ENCODE assay signal across 17 cellular contexts in genomic region chr3:58197588-58197987, GRCh38. TPM values are rescaled to one million over a fixed set of nuclear protein-coding genes. Genes with fewer than 3 reads are reported as not detected.
DNase-seq lines count a peak whose midpoint lies in the region; ATAC-seq and TF ChIP-seq lines count a peak whose summit lies in the region.
"Had no signal": no experiment of that assay in that cellular context is flagged by ENCODE, and none has a peak within 500 bp of the region (broad histone marks: within the 10 kb centered on the region; RNA-seq: fewer than 3 reads in every experiment).

No MANE protein-coding gene starts in this region.

- no peak for TF ChIP-seq CTCF in PC-3 (conservative IDR thresholded peaks at IDR 0.05; ENCODE audit: low read depth, low read length)
- TF ChIP-seq CTCF in lower lobe of right lung (IDR thresholded peaks at IDR 0.05), result no peak

- intact Hi-C loops in PC-3 (cut with micrococcal nuclease) (no loop called here), lower lobe of right lung (cut with DNase I) (no loop called here)

- H3F3A ChIP-seq in PC-3 (ENCODE audit: low read length, unreplicated experiment), result no peaks in the 10 kb centered on the region

- no peaks in the 10 kb centered on the region for H3K9me3 Mint-ChIP-seq in stimulated activated memory B cell treated with anti-CD40 and anti-IgM and Interleukin-4, amounts not matched to agents 10 μg/mL and 1 μg/mL and 100 μg/mL, for 72 hours

- no peaks in the 10 kb centered on the region for H3K9me2 ChIP-seq in PC-3 (replicated peaks; ENCODE audit: low read length)

- H2AFZ ChIP-seq in PC-3 (ENCODE audit: low read length), result no peak overlapping the region
- H2AFZ ChIP-seq: GM23338 had no signal

- H3K36me3 Mint-ChIP-seq in stimulated activated memory B cell treated with anti-CD40 and anti-IgM and Interleukin-4, amounts not matched to agents 10 μg/mL and 1 μg/mL and 100 μg/mL, for 72 hours, result peaks cover 8% of the 10 kb centered on the region

- DNase-seq in PC-3 (no peak), lower lobe of right lung (no peak), kidney glomerular epithelial cell (lab: John Stamatoyannopoulos, UW) (no peak), NCI-H82 (lab: John Stamatoyannopoulos, UW) (no peak), retina (no peak)
- DNase-seq: BE2C, GDM1, NCI-H1436, NCI-H2081, NCI-H774 had no signal

- H3K4me3 ChIP-seq in BLaER1 treated with 17β-estradiol and CSF1 and Interleukin-3, amounts not matched to agents 10 nM and 100 nM, result no peak overlapping the region
- H3K4me3 ChIP-seq in PC-3 (ENCODE audit: low read length), result no peak overlapping the region
- H3K4me3 ChIP-seq in lower lobe of right lung, result no peak overlapping the region
- H3K4me3 ChIP-seq: GM23338, K562 had no signal

- POLR2A ChIA-PET in PC-3 (lab: Charles Lee; ENCODE audit: unreplicated experiment), result no interaction called here

- BruUV-seq in PC-3 (replicated peaks; lab: Mats Ljungman, UMichigan), result no TSS peak

- peak overlapping the region in 7 of 11 experiments; percentile 29 to 70 (median 54); a peak in 13 of 22 replicates for H3K4me2 ChIP-seq in BLaER1 treated with 17β-estradiol and CSF1 and Interleukin-3, amounts not matched to agents 10 nM and 100 nM
- H3K4me2 ChIP-seq in PC-3 (ENCODE audit: low read length), result no peak overlapping the region
- H3K4me2 ChIP-seq: GM23338 had no signal

- H3K27me3 Mint-ChIP-seq in stimulated activated memory B cell treated with anti-CD40 and anti-IgM and Interleukin-4, amounts not matched to agents 10 μg/mL and 1 μg/mL and 100 μg/mL, for 72 hours, result no peaks in the 10 kb centered on the region

- no peaks in the 10 kb centered on the region for H3K79me2 ChIP-seq in PC-3 (ENCODE audit: low read length)

- H3K27me3 ChIP-seq in BLaER1 treated with 17β-estradiol and CSF1 and Interleukin-3, amounts not matched to agents 10 nM and 100 nM, result no peaks in the 10 kb centered on the region
- H3K27me3 ChIP-seq in PC-3 (ENCODE audit: low read length), result no peaks in the 10 kb centered on the region
- H3K27me3 ChIP-seq in lower lobe of right lung (ENCODE audit: low read depth), result no peaks in the 10 kb centered on the region
- H3K27me3 ChIP-seq: BE2C had no signal

- H3K9me3 ChIP-seq in BLaER1 treated with 17β-estradiol and CSF1 and Interleukin-3, amounts not matched to agents 10 nM and 100 nM (replicated peaks in 1 of 11), result peaks cover 7 to 37% (median 29%) of the 10 kb centered on the region in 11 experiments; a peak in 19 of 22 replicates
- H3K9me3 ChIP-seq in PC-3 (ENCODE audit: low read length) (no peaks in the 10 kb centered on the region), lower lobe of right lung (no peaks in the 10 kb centered on the region)
- H3K9me3 ChIP-seq: BE2C had no signal

- H3K27ac Mint-ChIP-seq in stimulated activated memory B cell treated with anti-CD40 and anti-IgM and Interleukin-4, amounts not matched to agents 10 μg/mL and 1 μg/mL and 100 μg/mL, for 72 hours, result peak overlapping the region; percentile 91
- H3K27ac Mint-ChIP-seq: GM23338 had no signal

- CTCF ChIA-PET in PC-3 (lab: Charles Lee), result no interaction called here

- no peaks in the 10 kb centered on the region for H3K36me3 ChIP-seq in BLaER1 treated with 17β-estradiol and CSF1 and Interleukin-3, amounts not matched to agents 10 nM and 100 nM
- no peaks in the 10 kb centered on the region for H3K36me3 ChIP-seq in PC-3 (ENCODE audit: low read depth, low read length)
- H3K36me3 ChIP-seq in lower lobe of right lung, result no peaks in the 10 kb centered on the region
- H3K36me3 ChIP-seq: BE2C had no signal

- H3K9ac ChIP-seq in BLaER1 treated with 17β-estradiol and CSF1 and Interleukin-3, amounts not matched to agents 10 nM and 100 nM, result no peak overlapping the region
- H3K9ac ChIP-seq in PC-3 (ENCODE audit: low read length), result no peak overlapping the region

- peaks cover 24 to 49% (median 34%) of the 10 kb centered on the region in 10 experiments for H3K4me1 ChIP-seq in BLaER1 treated with 17β-estradiol and CSF1 and Interleukin-3, amounts not matched to agents 10 nM and 100 nM
- peaks cover 12% of the 10 kb centered on the region for H3K4me1 ChIP-seq in PC-3 (ENCODE audit: insufficient read depth, low read length)
- peaks cover 32% of the 10 kb centered on the region for H3K4me1 ChIP-seq in lower lobe of right lung
- H3K4me1 ChIP-seq: BE2C had no signal

- H3K4me1 Mint-ChIP-seq in stimulated activated memory B cell treated with anti-CD40 and anti-IgM and Interleukin-4, amounts not matched to agents 10 μg/mL and 1 μg/mL and 100 μg/mL, for 72 hours, result peaks cover 51% of the 10 kb centered on the region
- H3K4me1 Mint-ChIP-seq: GM23338 had no signal

- ATAC-seq in PC-3, result no peak
- no peak for ATAC-seq in lower lobe of right lung
- no peak for ATAC-seq in stimulated activated memory B cell treated with anti-CD40 and anti-IgM and Interleukin-4, amounts not matched to agents 10 μg/mL and 1 μg/mL and 100 μg/mL, for 72 hours
- ATAC-seq: GM23338, HCT116, K562 had no signal

- no peaks in the 10 kb centered on the region for H4K20me1 ChIP-seq in BLaER1 treated with 17β-estradiol and CSF1 and Interleukin-3, amounts not matched to agents 10 nM and 100 nM
- H4K20me1 ChIP-seq in PC-3 (ENCODE audit: low read length), result no peaks in the 10 kb centered on the region

- peak overlapping the region in 3 of 11 experiments; percentile 10 to 45 (median 42); a peak in 3 of 22 replicates for H3K27ac ChIP-seq in BLaER1 treated with 17β-estradiol and CSF1 and Interleukin-3, amounts not matched to agents 10 nM and 100 nM
- H3K27ac ChIP-seq in PC-3 (ENCODE audit: low read length), result peak overlapping the region; percentile 50
- peak overlapping the region; percentile 68 for H3K27ac ChIP-seq in lower lobe of right lung
- H3K27ac ChIP-seq: HL-60 had no signal

- H3K4me3 Mint-ChIP-seq in stimulated activated memory B cell treated with anti-CD40 and anti-IgM and Interleukin-4, amounts not matched to agents 10 μg/mL and 1 μg/mL and 100 μg/mL, for 72 hours, result no peak overlapping the region
- H3K4me3 Mint-ChIP-seq: GM23338 had no signal

RNA-seq across cellular contexts. Expression of gene DNASE1L3, which starts 13.2 kb away (rescaled TPM):
- total RNA-seq in PC-3 (2014; rRNA removed) (0.36 and 0.63 TPM in 2 replicates), lower lobe of right lung (12.0 TPM)
- total RNA-seq: GM23338, K562, NCI-H460 had no signal

RNA-seq across cellular contexts. Expression of gene ABHD6, which starts 40.0 kb away (rescaled TPM):
- 11.6 and 13.4 TPM in 2 replicates for total RNA-seq in PC-3 (2014; rRNA removed)
- total RNA-seq in lower lobe of right lung, result 16.2 TPM
